In the genomic region with DNA sequence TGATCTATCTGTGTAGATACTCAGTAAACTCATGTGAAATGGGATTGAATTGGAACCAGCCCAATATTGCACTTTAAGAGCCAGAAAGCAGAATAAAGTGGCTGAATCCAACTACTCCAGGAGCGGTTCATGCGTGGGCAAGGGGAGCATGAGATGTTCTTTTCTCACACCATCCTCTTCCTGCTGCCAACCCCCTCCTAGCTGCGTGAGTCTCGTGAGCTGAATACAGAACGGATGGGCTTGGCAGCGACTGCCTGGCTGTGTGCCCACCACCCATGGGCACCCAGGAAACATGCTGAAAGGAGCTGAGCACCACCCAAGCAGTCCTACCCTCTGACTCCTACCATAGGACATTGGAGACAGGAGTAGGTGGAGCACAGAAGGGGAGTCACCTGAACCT, we compare ENCODE assay signal across 24 cellular contexts.
"Had no signal": no experiment of that assay in that cellular context is flagged by ENCODE, and none has a peak within 500 bp of the region (broad histone marks: within the 10 kb centered on the region; RNA-seq: fewer than 3 reads in every experiment).

No MANE protein-coding gene starts in this region.

- H3K36me3 Mint-ChIP-seq: activated CD4-positive, alpha-beta memory T cell treated with anti-CD3 and anti-CD28 coated beads for 36 hours; activated naive CD8-positive, alpha-beta T cell had no signal

- H3K4me1 Mint-ChIP-seq: activated CD4-positive, alpha-beta T cell treated with anti-CD3 and anti-CD28 coated beads, Interleukin-2, amount 10 ng/mL, durations not matched to agents 7 days and 5 days; activated T-helper 17 cell treated with anti-CD3 and anti-CD28 coated beads, Interleukin-2, amount 50 U/mL, for 72 hours had no signal

- ATAC-seq: activated T-helper 17 cell treated with anti-CD3 and anti-CD28 coated beads, Interleukin-2, amount 50 U/mL, for 72 hours; K562; Panc1 had no signal

- H3K27ac Mint-ChIP-seq: activated CD4-positive, alpha-beta memory T cell treated with anti-CD3 and anti-CD28 coated beads for 36 hours; activated CD4-positive, alpha-beta T cell treated with anti-CD3 and anti-CD28 coated beads, Interleukin-2, amount 10 ng/mL, durations not matched to agents 7 days and 5 days; activated naive CD4-positive, alpha-beta T cell treated with anti-CD3 and anti-CD28 coated beads for 36 hours; activated naive CD8-positive, alpha-beta T cell; activated T-helper 17 cell treated with anti-CD3 and anti-CD28 coated beads, Interleukin-2, amount 50 U/mL, for 72 hours had no signal

- H3K4me3 Mint-ChIP-seq: activated CD4-positive, alpha-beta memory T cell treated with anti-CD3 and anti-CD28 coated beads for 36 hours; activated CD4-positive, alpha-beta T cell treated with anti-CD3 and anti-CD28 coated beads, Interleukin-2, amount 10 ng/mL, durations not matched to agents 7 days and 5 days; activated naive CD4-positive, alpha-beta T cell treated with anti-CD3 and anti-CD28 coated beads for 36 hours; activated naive CD8-positive, alpha-beta T cell; activated T-helper 17 cell treated with anti-CD3 and anti-CD28 coated beads, Interleukin-2, amount 50 U/mL, for 72 hours had no signal

- DNase-seq: activated CD4-positive, alpha-beta memory T cell treated with anti-CD3 and anti-CD28 coated beads for 36 hours; activated CD4-positive, alpha-beta T cell treated with anti-CD3 and anti-CD28 coated beads, Interleukin-2, amount 10 ng/mL, durations not matched to agents 7 days and 5 days; activated CD4-positive, CD25-positive, alpha-beta regulatory T cell; activated gamma-delta T cell; activated naive CD4-positive, alpha-beta T cell treated with anti-CD3 and anti-CD28 coated beads for 36 hours; activated T-cell treated with anti-CD3 and anti-CD28 coated beads for 4 hours; activated T-cell treated with anti-CD3 and anti-CD28 coated beads, Interleukin-2, amount 50 U/mL, for 48 hours; brain microvascular endothelial cell; Kasumi-1; NCI-H1436; NCI-H1694 treated with DMSO at 0.1 percent for 48 hours; NCI-H2107; NCI-H446 treated with DMSO at 0.1 percent for 48 hours; NCI-H524 treated with DMSO at 0.1 percent for 48 hours; NCI-H774; NK-92 treated with Interleukin-12 subunit alpha and Interleukin-12 subunit beta, amount 100 ng/mL, for 24 hours; Right ventricle myocardium superior; SJCRH30; SK-N-SH; T-helper 1 cell had no signal

- H3K27me3 Mint-ChIP-seq: activated CD4-positive, alpha-beta T cell treated with anti-CD3 and anti-CD28 coated beads, Interleukin-2, amount 10 ng/mL, durations not matched to agents 7 days and 5 days had no signal
